8 cellular contexts compared by ENCODE assay signal in genomic region chr4:107210450-107211239, GRCh38.
DNase-seq lines count a peak whose midpoint lies in the region; ATAC-seq, FAIRE-seq and TF ChIP-seq lines count a peak whose summit lies in the region.
"Had no signal": no experiment of that assay in that cellular context is flagged by ENCODE, and none has a peak within 500 bp of the region (broad histone marks: within the 10 kb centered on the region; RNA-seq: fewer than 3 reads in every experiment).

No MANE protein-coding gene starts in this region.

- H3K27ac Mint-ChIP-seq in naive thymus-derived CD8-positive, alpha-beta T cell, result no peak overlapping the region
- H3K27ac Mint-ChIP-seq in activated naive CD4-positive, alpha-beta T cell treated with anti-CD3 and anti-CD28 coated beads, Interleukin-2, amount 10 ng/mL, durations not matched to agents 7 days and 5 days, result no peak overlapping the region

- WGBS in right cardiac atrium, result 48% methylated on average over 13 of the region's 13 CpGs

- no peak for TF ChIP-seq POLR2A in H54 (IDR thresholded peaks at IDR 0.05; ENCODE audit: low read depth, low read length)

- peaks cover 0 to 3% (median 0%) of the 10 kb centered on the region in 9 donors for H3K9me3 Mint-ChIP-seq in naive thymus-derived CD8-positive, alpha-beta T cell
- H3K9me3 Mint-ChIP-seq in activated naive CD4-positive, alpha-beta T cell treated with anti-CD3 and anti-CD28 coated beads, Interleukin-2, amount 10 ng/mL, durations not matched to agents 7 days and 5 days, result no peaks in the 10 kb centered on the region

- DNase-seq in H54 (ENCODE audit: insufficient read length, low spot score) (no peak), astrocyte of the cerebellum (ENCODE audit: low read depth) (no peak), right cardiac atrium (peak; percentile 14 to 55 (median 18))
- no peak for DNase-seq in naive thymus-derived CD8-positive, alpha-beta T cell
- DNase-seq in activated naive CD4-positive, alpha-beta T cell treated with anti-CD3 and anti-CD28 coated beads, Interleukin-2, amount 10 ng/mL, durations not matched to agents 7 days and 5 days, result no peak
- DNase-seq: activated CD4-positive, alpha-beta T cell treated with anti-CD3 and anti-CD28 coated beads for 48 hours had no signal

- H3K4me3 ChIP-seq in astrocyte of the cerebellum (ENCODE audit: low read depth, low read length), result peak overlapping the region; percentile 27
- peak overlapping the region; percentile 54 for H3K4me3 ChIP-seq in right cardiac atrium (ENCODE audit: low read length)
- peak overlapping the region; percentile 41 to 71 for H3K4me3 ChIP-seq in stomach smooth muscle (ENCODE audit: low read length in 2 of 2)

- intact Hi-C loops in right cardiac atrium (cut with DNase I), result no loop called here

- CTCF ChIA-PET in activated naive CD4-positive, alpha-beta T cell treated with anti-CD3 and anti-CD28 coated beads, Interleukin-2, amount 10 ng/mL, durations not matched to agents 7 days and 5 days (lab: Charles Lee), result no interaction called here

- peak; percentile 57 to 73 for ATAC-seq in right cardiac atrium
- ATAC-seq in naive thymus-derived CD8-positive, alpha-beta T cell, result no peak
- ATAC-seq in HG02588 (IDR thresholded peaks at IDR 0.05; ENCODE audit: unreplicated experiment), result no peak

- H3K9ac ChIP-seq in stomach smooth muscle (ENCODE audit: low read length in 2 of 2), result peak overlapping the region in 1 of 2 donors; percentile 36

- POLR2A ChIA-PET in naive thymus-derived CD8-positive, alpha-beta T cell (lab: Charles Lee), result no interaction called here

- in situ Hi-C loops in astrocyte of the cerebellum (cut with HindIII; ENCODE audit: low sequenced_read_pairs), result no loop called here

- no peaks in the 10 kb centered on the region for H3K27me3 ChIP-seq in right cardiac atrium (ENCODE audit: control insufficient read depth, insufficient read depth)
- no peaks in the 10 kb centered on the region for H3K27me3 ChIP-seq in stomach smooth muscle (ENCODE audit: control insufficient read depth in 1 of 2, insufficient read depth in 2 of 2, low read length in 2 of 2)

- H3K4me1 Mint-ChIP-seq in naive thymus-derived CD8-positive, alpha-beta T cell, result no peaks in the 10 kb centered on the region
- no peaks in the 10 kb centered on the region for H3K4me1 Mint-ChIP-seq in activated naive CD4-positive, alpha-beta T cell treated with anti-CD3 and anti-CD28 coated beads, Interleukin-2, amount 10 ng/mL, durations not matched to agents 7 days and 5 days

- no peak overlapping the region for H3K4me3 Mint-ChIP-seq in naive thymus-derived CD8-positive, alpha-beta T cell
- no peak overlapping the region for H3K4me3 Mint-ChIP-seq in activated naive CD4-positive, alpha-beta T cell treated with anti-CD3 and anti-CD28 coated beads, Interleukin-2, amount 10 ng/mL, durations not matched to agents 7 days and 5 days

- no peaks in the 10 kb centered on the region for H3K36me3 ChIP-seq in stomach smooth muscle (ENCODE audit: control insufficient read depth in 2 of 2, insufficient read depth in 2 of 2, low read length in 2 of 2)

- H3K27me3 Mint-ChIP-seq in naive thymus-derived CD8-positive, alpha-beta T cell, result peaks cover 0 to 4% (median 0%) of the 10 kb centered on the region in 5 donors
- H3K27me3 Mint-ChIP-seq in activated naive CD4-positive, alpha-beta T cell treated with anti-CD3 and anti-CD28 coated beads, Interleukin-2, amount 10 ng/mL, durations not matched to agents 7 days and 5 days, result no peaks in the 10 kb centered on the region

- FAIRE-seq in H54 (lab: Jason Lieb, UNC), result peak; percentile 6

- H3K9me3 ChIP-seq in right cardiac atrium (ENCODE audit: control insufficient read depth, low read length) (no peaks in the 10 kb centered on the region), stomach smooth muscle (ENCODE audit: control insufficient read depth in 2 of 2, low read length in 2 of 2) (no peaks in the 10 kb centered on the region)

- no peaks in the 10 kb centered on the region for H3K36me3 Mint-ChIP-seq in naive thymus-derived CD8-positive, alpha-beta T cell
- H3K36me3 Mint-ChIP-seq in activated naive CD4-positive, alpha-beta T cell treated with anti-CD3 and anti-CD28 coated beads, Interleukin-2, amount 10 ng/mL, durations not matched to agents 7 days and 5 days, result no peaks in the 10 kb centered on the region

- H3K4me1 ChIP-seq in right cardiac atrium (ENCODE audit: control insufficient read depth, insufficient read depth, low read length) (no peaks in the 10 kb centered on the region), stomach smooth muscle (ENCODE audit: control insufficient read depth, insufficient read depth, low read length) (no peaks in the 10 kb centered on the region)

- no peak for TF ChIP-seq CTCF in astrocyte of the cerebellum (IDR thresholded peaks at IDR 0.05; ENCODE audit: low read depth, low read length, missing control alignments)

- H3K27ac ChIP-seq in right cardiac atrium (ENCODE audit: low read length) (no peak overlapping the region), stomach smooth muscle (ENCODE audit: low read length) (no peak overlapping the region)

Comparison
In these comparisons a context has a peak if more than half of its experiments do, and no peak if none do; other contexts are left out.
1. DNase-seq: peak in right cardiac atrium (3 of 3); none in H54 (single experiment), astrocyte of the cerebellum (single experiment), naive thymus-derived CD8-positive, alpha-beta T cell (0 of 10) and activated naive CD4-positive, alpha-beta T cell treated with anti-CD3 and anti-CD28 coated beads, Interleukin-2, amount 10 ng/mL, durations not matched to agents 7 days and 5 days (single experiment).
2. ATAC-seq: peak in right cardiac atrium (2 of 2); none in naive thymus-derived CD8-positive, alpha-beta T cell (0 of 2) and HG02588 (single experiment).
3. Peak in every context shown above with its lines, with median percentiles within 50 percentile points of each other: H3K4me3 ChIP-seq.